1 cellular context compared by ENCODE assay signal in the genomic region with DNA sequence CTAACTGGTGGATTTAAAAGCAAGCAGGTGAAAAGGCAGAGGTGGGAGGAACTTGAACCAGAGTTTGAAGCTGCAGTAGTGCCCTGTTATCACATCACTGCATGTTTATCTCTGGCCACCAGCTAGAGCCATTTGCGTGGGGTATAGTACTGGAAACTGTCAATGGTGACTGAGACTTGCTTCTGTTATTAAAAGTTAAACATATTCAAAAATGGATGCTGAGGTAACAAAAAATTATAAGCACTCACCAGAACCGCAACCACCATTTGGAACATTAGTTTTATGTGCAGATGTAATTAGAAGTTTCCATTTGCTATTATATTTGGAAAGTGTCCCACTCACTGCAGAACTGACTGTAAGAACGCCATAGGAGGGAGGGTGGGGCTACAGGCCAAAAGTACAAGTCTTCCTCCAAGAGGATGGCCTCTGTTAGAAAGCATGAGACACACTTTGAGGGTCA.
TF ChIP-seq lines count a peak whose summit lies in the region.

No MANE protein-coding gene starts in this region.

TF ChIP-seq in K562, 482 proteins besides CTCF, POLR2A, EP300 and RAD21 (continued from another document and continues in another):
- TF ChIP-seq ZNF354B (CRISPR knock-in tag; IDR thresholded peaks at IDR 0.05) (no peak), U2AF1 (optimal IDR thresholded peaks at IDR 0.05; ENCODE audit: low read depth, low read length) (no peak), ERF (CRISPR knock-in tag; IDR thresholded peaks at IDR 0.05) (no peak), ELF1 (tag; IDR thresholded peaks at IDR 0.05) (no peak), ZNF445 (CRISPR knock-in tag; IDR thresholded peaks at IDR 0.05; ENCODE audit: low read depth) (no peak), ZKSCAN3 (CRISPR knock-in tag; IDR thresholded peaks at IDR 0.05) (no peak), ZNF324 (CRISPR knock-in tag; IDR thresholded peaks at IDR 0.05) (no peak), MXI1 (IDR thresholded peaks at IDR 0.05; ENCODE audit: low read depth, low read length) (peak; percentile 53; the same call in 1 of the 2 replicates), FOSL1 (tag; conservative IDR thresholded peaks at IDR 0.05) (no peak; the same call in 1 of the 2 replicates), ZNF707 (CRISPR knock-in tag; conservative IDR thresholded peaks at IDR 0.05) (no peak), CAMTA2 (CRISPR knock-in tag; conservative IDR thresholded peaks at IDR 0.05) (no peak), EWSR1 (IDR thresholded peaks at IDR 0.05; ENCODE audit: borderline replicate concordance, low read depth, partially characterized antibody) (no peak), ZNF583 (CRISPR knock-in tag; IDR thresholded peaks at IDR 0.05) (no peak), TGIF2 (CRISPR knock-in tag; IDR thresholded peaks at IDR 0.05) (no peak), ESRRA (IDR thresholded peaks at IDR 0.05; ENCODE audit: borderline replicate concordance, low read depth) (no peak; the same call in 1 of the 2 replicates), COPS2 (conservative IDR thresholded peaks at IDR 0.05) (no peak), PCBP2 (IDR thresholded peaks at IDR 0.05; ENCODE audit: low read depth, low read length, poor library complexity, severe bottlenecking) (no peak), ELF2 (CRISPR knock-in tag; IDR thresholded peaks at IDR 0.05) (no peak), ATF7 (IDR thresholded peaks at IDR 0.05) (0 out of 2 replicates have a peak, but pooled peaks have one; percentile 36), ZNF134 (CRISPR knock-in tag; conservative IDR thresholded peaks at IDR 0.05) (no peak), RFX1 (IDR thresholded peaks at IDR 0.05) (no peak), ZNF197 (CRISPR knock-in tag; IDR thresholded peaks at IDR 0.05; ENCODE audit: low read depth) (no peak), ZNF586 (CRISPR knock-in tag; conservative IDR thresholded peaks at IDR 0.05) (no peak), DACH1 (IDR thresholded peaks at IDR 0.05; ENCODE audit: partially characterized antibody) (no peak), CCNT2 (IDR thresholded peaks at IDR 0.05; ENCODE audit: borderline replicate concordance, extremely low read depth, insufficient read length, low read depth, low read length) (peak; percentile 73), GTF2F1 (IDR thresholded peaks at IDR 0.05; ENCODE audit: low read depth, low read length) (no peak), HIVEP1 (CRISPR knock-in tag; IDR thresholded peaks at IDR 0.05) (no peak), SETDB1 (IDR thresholded peaks at IDR 0.05; ENCODE audit: low read length) (no peak), NFE2 (IDR thresholded peaks at IDR 0.05; ENCODE audit: low read depth) (peak; percentile 32; the same call in 1 of the 2 replicates), TBL1XR1 (IDR thresholded peaks at IDR 0.05; ENCODE audit: low read length in 2 of 2) (peak in 1 of 2 experiments; percentile 76; a peak in 2 of 4 replicates), SREBF2 (CRISPR knock-in tag; IDR thresholded peaks at IDR 0.05) (no peak), KLF10 (CRISPR knock-in tag; IDR thresholded peaks at IDR 0.05) (no peak), CEBPB (tag; IDR thresholded peaks at IDR 0.05) (no peak), FOXA3 (CRISPR knock-in tag; conservative IDR thresholded peaks at IDR 0.05 in 1 of 2, IDR thresholded peaks at IDR 0.05 in 1 of 2) (no peak), PML (IDR thresholded peaks at IDR 0.05; ENCODE audit: low read length) (peak; percentile 94), SAP30 (IDR thresholded peaks at IDR 0.05; ENCODE audit: borderline replicate concordance, insufficient read depth, low read depth, low read length, poor library complexity, severe bottlenecking) (no peak), POU5F1 (IDR thresholded peaks at IDR 0.05; ENCODE audit: borderline replicate concordance, low read depth, low read length, partially characterized antibody) (no peak), ZFP30 (CRISPR knock-in tag; IDR thresholded peaks at IDR 0.05; ENCODE audit: borderline replicate concordance) (no peak), ZBTB1 (CRISPR knock-in tag; IDR thresholded peaks at IDR 0.05; ENCODE audit: borderline replicate concordance, low read depth) (no peak), GATAD2B (IDR thresholded peaks at IDR 0.05; ENCODE audit: borderline replicate concordance) (peak; percentile 74), BACH1 (tag; IDR thresholded peaks at IDR 0.05) (no peak), ZNF444 (CRISPR knock-in tag; IDR thresholded peaks at IDR 0.05) (no peak), SLC30A9 (CRISPR knock-in tag; IDR thresholded peaks at IDR 0.05) (no peak), TCFL5 (CRISPR knock-in tag; conservative IDR thresholded peaks at IDR 0.05) (no peak), CEBPG (CRISPR knock-in tag; IDR thresholded peaks at IDR 0.05) (no peak), CEBPG (tag; conservative IDR thresholded peaks at IDR 0.05 in 1 of 2, IDR thresholded peaks at IDR 0.05 in 1 of 2) (no peak), ZNF124 (CRISPR knock-in tag; IDR thresholded peaks at IDR 0.05) (no peak), MTA3 (IDR thresholded peaks at IDR 0.05; ENCODE audit: borderline replicate concordance) (0 out of 2 replicates have a peak, but pooled peaks have one; percentile 39), HCFC1 (IDR thresholded peaks at IDR 0.05; ENCODE audit: low read depth, low read length) (no peak), GTF2A2 (tag; IDR thresholded peaks at IDR 0.05) (no peak), NFXL1 (CRISPR knock-in tag; IDR thresholded peaks at IDR 0.05) (no peak), TAF7 (tag; IDR thresholded peaks at IDR 0.05) (no peak), ZNF830 (CRISPR knock-in tag; IDR thresholded peaks at IDR 0.05) (no peak), DIDO1 (tag; IDR thresholded peaks at IDR 0.05; ENCODE audit: low read depth) (no peak)
- TF ChIP-seq, protein P1, sequence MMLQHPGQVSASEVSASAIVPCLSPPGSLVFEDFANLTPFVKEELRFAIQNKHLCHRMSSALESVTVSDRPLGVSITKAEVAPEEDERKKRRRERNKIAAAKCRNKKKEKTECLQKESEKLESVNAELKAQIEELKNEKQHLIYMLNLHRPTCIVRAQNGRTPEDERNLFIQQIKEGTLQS (IDR thresholded peaks at IDR 0.05), result peak; percentile 38; the same call in 1 of the 2 replicates
- TF ChIP-seq, protein P1 (CRISPR knock-in tag; conservative IDR thresholded peaks at IDR 0.05), result no peak
- TF ChIP-seq, protein P2, sequence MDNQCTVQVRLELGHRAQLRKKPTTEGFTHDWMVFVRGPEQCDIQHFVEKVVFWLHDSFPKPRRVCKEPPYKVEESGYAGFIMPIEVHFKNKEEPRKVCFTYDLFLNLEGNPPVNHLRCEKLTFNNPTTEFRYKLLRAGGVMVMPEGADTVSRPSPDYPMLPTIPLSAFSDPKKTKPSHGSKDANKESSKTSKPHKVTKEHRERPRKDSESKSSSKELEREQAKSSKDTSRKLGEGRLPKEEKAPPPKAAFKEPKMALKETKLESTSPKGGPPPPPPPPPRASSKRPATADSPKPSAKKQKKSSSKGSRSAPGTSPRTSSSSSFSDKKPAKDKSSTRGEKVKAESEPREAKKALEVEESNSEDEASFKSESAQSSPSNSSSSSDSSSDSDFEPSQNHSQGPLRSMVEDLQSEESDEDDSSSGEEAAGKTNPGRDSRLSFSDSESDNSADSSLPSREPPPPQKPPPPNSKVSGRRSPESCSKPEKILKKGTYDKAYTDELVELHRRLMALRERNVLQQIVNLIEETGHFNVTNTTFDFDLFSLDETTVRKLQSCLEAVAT (IDR thresholded peaks at IDR 0.05), result no peak
- TF ChIP-seq, protein P3, sequence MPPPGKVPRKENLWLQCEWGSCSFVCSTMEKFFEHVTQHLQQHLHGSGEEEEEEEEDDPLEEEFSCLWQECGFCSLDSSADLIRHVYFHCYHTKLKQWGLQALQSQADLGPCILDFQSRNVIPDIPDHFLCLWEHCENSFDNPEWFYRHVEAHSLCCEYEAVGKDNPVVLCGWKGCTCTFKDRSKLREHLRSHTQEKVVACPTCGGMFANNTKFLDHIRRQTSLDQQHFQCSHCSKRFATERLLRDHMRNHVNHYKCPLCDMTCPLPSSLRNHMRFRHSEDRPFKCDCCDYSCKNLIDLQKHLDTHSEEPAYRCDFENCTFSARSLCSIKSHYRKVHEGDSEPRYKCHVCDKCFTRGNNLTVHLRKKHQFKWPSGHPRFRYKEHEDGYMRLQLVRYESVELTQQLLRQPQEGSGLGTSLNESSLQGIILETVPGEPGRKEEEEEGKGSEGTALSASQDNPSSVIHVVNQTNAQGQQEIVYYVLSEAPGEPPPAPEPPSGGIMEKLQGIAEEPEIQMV (tag; conservative IDR thresholded peaks at IDR 0.05; ENCODE audit: low read depth), result no peak
- TF ChIP-seq, protein P4, sequence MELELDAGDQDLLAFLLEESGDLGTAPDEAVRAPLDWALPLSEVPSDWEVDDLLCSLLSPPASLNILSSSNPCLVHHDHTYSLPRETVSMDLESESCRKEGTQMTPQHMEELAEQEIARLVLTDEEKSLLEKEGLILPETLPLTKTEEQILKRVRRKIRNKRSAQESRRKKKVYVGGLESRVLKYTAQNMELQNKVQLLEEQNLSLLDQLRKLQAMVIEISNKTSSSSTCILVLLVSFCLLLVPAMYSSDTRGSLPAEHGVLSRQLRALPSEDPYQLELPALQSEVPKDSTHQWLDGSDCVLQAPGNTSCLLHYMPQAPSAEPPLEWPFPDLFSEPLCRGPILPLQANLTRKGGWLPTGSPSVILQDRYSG (tag; conservative IDR thresholded peaks at IDR 0.05; ENCODE audit: low read depth), result no peak
- TF ChIP-seq, protein P5, sequence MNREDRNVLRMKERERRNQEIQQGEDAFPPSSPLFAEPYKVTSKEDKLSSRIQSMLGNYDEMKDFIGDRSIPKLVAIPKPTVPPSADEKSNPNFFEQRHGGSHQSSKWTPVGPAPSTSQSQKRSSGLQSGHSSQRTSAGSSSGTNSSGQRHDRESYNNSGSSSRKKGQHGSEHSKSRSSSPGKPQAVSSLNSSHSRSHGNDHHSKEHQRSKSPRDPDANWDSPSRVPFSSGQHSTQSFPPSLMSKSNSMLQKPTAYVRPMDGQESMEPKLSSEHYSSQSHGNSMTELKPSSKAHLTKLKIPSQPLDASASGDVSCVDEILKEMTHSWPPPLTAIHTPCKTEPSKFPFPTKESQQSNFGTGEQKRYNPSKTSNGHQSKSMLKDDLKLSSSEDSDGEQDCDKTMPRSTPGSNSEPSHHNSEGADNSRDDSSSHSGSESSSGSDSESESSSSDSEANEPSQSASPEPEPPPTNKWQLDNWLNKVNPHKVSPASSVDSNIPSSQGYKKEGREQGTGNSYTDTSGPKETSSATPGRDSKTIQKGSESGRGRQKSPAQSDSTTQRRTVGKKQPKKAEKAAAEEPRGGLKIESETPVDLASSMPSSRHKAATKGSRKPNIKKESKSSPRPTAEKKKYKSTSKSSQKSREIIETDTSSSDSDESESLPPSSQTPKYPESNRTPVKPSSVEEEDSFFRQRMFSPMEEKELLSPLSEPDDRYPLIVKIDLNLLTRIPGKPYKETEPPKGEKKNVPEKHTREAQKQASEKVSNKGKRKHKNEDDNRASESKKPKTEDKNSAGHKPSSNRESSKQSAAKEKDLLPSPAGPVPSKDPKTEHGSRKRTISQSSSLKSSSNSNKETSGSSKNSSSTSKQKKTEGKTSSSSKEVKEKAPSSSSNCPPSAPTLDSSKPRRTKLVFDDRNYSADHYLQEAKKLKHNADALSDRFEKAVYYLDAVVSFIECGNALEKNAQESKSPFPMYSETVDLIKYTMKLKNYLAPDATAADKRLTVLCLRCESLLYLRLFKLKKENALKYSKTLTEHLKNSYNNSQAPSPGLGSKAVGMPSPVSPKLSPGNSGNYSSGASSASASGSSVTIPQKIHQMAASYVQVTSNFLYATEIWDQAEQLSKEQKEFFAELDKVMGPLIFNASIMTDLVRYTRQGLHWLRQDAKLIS (CRISPR knock-in tag; IDR thresholded peaks at IDR 0.05), result no peak
- TF ChIP-seq, protein P6, sequence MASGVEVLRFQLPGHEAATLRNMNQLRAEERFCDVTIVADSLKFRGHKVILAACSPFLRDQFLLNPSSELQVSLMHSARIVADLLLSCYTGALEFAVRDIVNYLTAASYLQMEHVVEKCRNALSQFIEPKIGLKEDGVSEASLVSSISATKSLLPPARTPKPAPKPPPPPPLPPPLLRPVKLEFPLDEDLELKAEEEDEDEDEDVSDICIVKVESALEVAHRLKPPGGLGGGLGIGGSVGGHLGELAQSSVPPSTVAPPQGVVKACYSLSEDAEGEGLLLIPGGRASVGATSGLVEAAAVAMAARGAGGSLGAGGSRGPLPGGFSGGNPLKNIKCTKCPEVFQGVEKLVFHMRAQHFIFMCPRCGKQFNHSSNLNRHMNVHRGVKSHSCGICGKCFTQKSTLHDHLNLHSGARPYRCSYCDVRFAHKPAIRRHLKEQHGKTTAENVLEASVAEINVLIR (CRISPR knock-in tag; IDR thresholded peaks at IDR 0.05), result no peak
- TF ChIP-seq, protein P7, sequence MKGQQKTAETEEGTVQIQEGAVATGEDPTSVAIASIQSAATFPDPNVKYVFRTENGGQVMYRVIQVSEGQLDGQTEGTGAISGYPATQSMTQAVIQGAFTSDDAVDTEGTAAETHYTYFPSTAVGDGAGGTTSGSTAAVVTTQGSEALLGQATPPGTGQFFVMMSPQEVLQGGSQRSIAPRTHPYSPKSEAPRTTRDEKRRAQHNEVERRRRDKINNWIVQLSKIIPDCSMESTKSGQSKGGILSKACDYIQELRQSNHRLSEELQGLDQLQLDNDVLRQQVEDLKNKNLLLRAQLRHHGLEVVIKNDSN (CRISPR knock-in tag; IDR thresholded peaks at IDR 0.05), result no peak
